Comparison of ENCODE assay signal across 8 cellular contexts in genomic region chr2:8003462-8004075, GRCh38.
DNase-seq lines count a peak whose midpoint lies in the region; ATAC-seq, FAIRE-seq and TF ChIP-seq lines count a peak whose summit lies in the region.
"Had no signal": no experiment of that assay in that cellular context is flagged by ENCODE, and none has a peak within 500 bp of the region (broad histone marks: within the 10 kb centered on the region; RNA-seq: fewer than 3 reads in every experiment).

No MANE protein-coding gene starts in this region.

- H3K4me3 ChIP-seq in astrocyte of the spinal cord (ENCODE audit: low read depth, low read length) (no peak overlapping the region), HepG2 (replicated peaks in 1 of 3; ENCODE audit: insufficient read depth in 1 of 3, low read depth in 2 of 3, low read length in 3 of 3) (no peak overlapping the region), transverse colon (peak overlapping the region in 1 of 4 donors; percentile 9), WERI-Rb-1 (ENCODE audit: low read depth, low read length) (no peak overlapping the region)

- no peak for FAIRE-seq in HepG2 (lab: Jason Lieb, UNC)

- no peaks in the 10 kb centered on the region for H3K79me2 ChIP-seq in HepG2 (ENCODE audit: insufficient read depth, low read length)

- H3K36me3 ChIP-seq in HepG2 (replicated peaks in 1 of 2; ENCODE audit: control insufficient read depth in 1 of 2, insufficient read depth in 2 of 2, low read length in 2 of 2) (no peaks in the 10 kb centered on the region), transverse colon (no peaks in the 10 kb centered on the region), WERI-Rb-1 (no peaks in the 10 kb centered on the region)

- no peak overlapping the region for H2AFZ ChIP-seq in HepG2 (ENCODE audit: low read length)

- TF ChIP-seq EP300 in HepG2 (IDR thresholded peaks at IDR 0.05; ENCODE audit: low read depth in 2 of 2, low read length in 2 of 2) (no peak), HepG2 (CRISPR knock-in tag; IDR thresholded peaks at IDR 0.05; ENCODE audit: borderline replicate concordance) (no peak), transverse colon (IDR thresholded peaks at IDR 0.05; ENCODE audit: low read depth) (no peak)

- H3K9me3 ChIP-seq in HepG2 (ENCODE audit: low read length) (no peaks in the 10 kb centered on the region), transverse colon (no peaks in the 10 kb centered on the region), WERI-Rb-1 (ENCODE audit: severe bottlenecking) (no peaks in the 10 kb centered on the region)

- H3K4me3 Mint-ChIP-seq in activated T-cell treated with anti-CD3 and anti-CD28 coated beads, Interleukin-2, amount 50 U/mL, for 4 hours, result no peak overlapping the region

- no peak overlapping the region for H3K4me2 ChIP-seq in HepG2 (ENCODE audit: low read depth, low read length)

- CTCF ChIA-PET in HepG2 (lab: Yijun Ruan, JAX; ENCODE audit: low intra/inter-chr PET ratio, low total read pairs), result no interaction called here

- no peaks in the 10 kb centered on the region for H3K9me3 Mint-ChIP-seq in activated T-cell treated with anti-CD3 and anti-CD28 coated beads, Interleukin-2, amount 50 U/mL, for 4 hours

- intact Hi-C loops in HepG2 (cut with micrococcal nuclease; ENCODE audit: unreplicated experiment) (no loop called here), transverse colon (cut with DNase I; ENCODE audit: low total_unique reads) (no loop called here)

- H3K27me3 ChIP-seq in HepG2 (ENCODE audit: control insufficient read depth in 1 of 2, insufficient read depth in 2 of 2, low read length in 2 of 2) (peaks cover 0 to 2% of the 10 kb centered on the region in 2 experiments; a peak in 1 of 5 replicates), transverse colon (no peaks in the 10 kb centered on the region), WERI-Rb-1 (ENCODE audit: insufficient read depth, low read depth, severe bottlenecking) (no peaks in the 10 kb centered on the region)

- H3K9ac ChIP-seq in HepG2 (ENCODE audit: insufficient read depth, low read depth, low read length), result no peak overlapping the region

- TF ChIP-seq POLR2A in HepG2 (IDR thresholded peaks at IDR 0.05; ENCODE audit: insufficient read depth in 1 of 2, low read depth in 2 of 2, low read length in 2 of 2), result no peak
- TF ChIP-seq POLR2A in transverse colon (IDR thresholded peaks at IDR 0.05), result no peak

- 52% methylated on average over 11 of the region's 13 CpGs for WGBS in HepG2 (ENCODE audit: low lambda C conversion rate)
- WGBS in transverse colon (ENCODE audit: low coverage in 1 of 2), 2 donors, result 48 to 61% methylated on average over 3 to 13 of the region's 13 CpGs

- H3K27ac ChIP-seq in HepG2 (ENCODE audit: extremely low read length, insufficient read depth, low read length) (no peak overlapping the region), transverse colon (peak overlapping the region; percentile 36 to 84 (median 68)), WERI-Rb-1 (no peak overlapping the region)

- ATAC-seq in HepG2 (peak; percentile 51; the same call in 2 of the 3 replicates), GM18867 (IDR thresholded peaks at IDR 0.05; ENCODE audit: unreplicated experiment) (no peak)
- ATAC-seq in activated T-cell treated with anti-CD3 and anti-CD28 coated beads, Interleukin-2, amount 50 U/mL, for 4 hours, result no peak

- peak; percentile 27 for DNase-seq in LHCN-M2 (ENCODE audit: low read depth)
- peak; percentile 54 for DNase-seq in astrocyte of the spinal cord (ENCODE audit: low read depth, low spot score)
- no peak for DNase-seq in HepG2 (ENCODE audit: low spot score)
- peak; percentile 19 for DNase-seq in transverse colon
- DNase-seq in WERI-Rb-1, result no peak
- DNase-seq in activated T-cell treated with anti-CD3 and anti-CD28 coated beads, Interleukin-2, amount 50 U/mL, for 4 hours, result no peak
- DNase-seq: activated effector memory CD4-positive, alpha-beta T cell treated with Interleukin-2 at 50 U/mL for 16 hours had no signal

- POLR2A ChIA-PET in HepG2 (lab: Yijun Ruan, JAX), result no interaction called here

- no peak for TF ChIP-seq RAD21 in HepG2 (CRISPR knock-in tag; IDR thresholded peaks at IDR 0.05)

- TF ChIP-seq CTCF in astrocyte of the spinal cord (IDR thresholded peaks at IDR 0.05; ENCODE audit: low read depth, low read length) (no peak), HepG2 (CRISPR knock-in tag; IDR thresholded peaks at IDR 0.05) (no peak), transverse colon (IDR thresholded peaks at IDR 0.05) (no peak), WERI-Rb-1 (IDR thresholded peaks at IDR 0.05; ENCODE audit: low read depth, low read length) (no peak)

- no TSS peak for BruUV-seq in HepG2 (replicated peaks; lab: Mats Ljungman, UMichigan)

- in situ Hi-C loops in astrocyte of the spinal cord (cut with HindIII; ENCODE audit: low sequenced_read_pairs), result no loop called here
- in situ Hi-C loops in HepG2 (cut with HindIII; ENCODE audit: extremely low pct_ligation_motif_present, low pct_unique_long_range_greater_than_20kb), result no loop called here
- in situ Hi-C loops in transverse colon (cut with MboI; ENCODE audit: low pct_ligation_motif_present in 1 of 4, low pct_unique_long_range_greater_than_20kb in 1 of 4, low sequenced_read_pairs in 3 of 4), result no loop called here

- H3K4me1 ChIP-seq in HepG2 (ENCODE audit: insufficient read depth, low read length), result peaks cover 14% of the 10 kb centered on the region; the same call in 1 of the 2 replicates
- H3K4me1 ChIP-seq in transverse colon, result peaks cover 4 to 21% (median 11%) of the 10 kb centered on the region in 4 donors

- no peaks in the 10 kb centered on the region for H3K27me3 Mint-ChIP-seq in activated T-cell treated with anti-CD3 and anti-CD28 coated beads, Interleukin-2, amount 50 U/mL, for 4 hours (ENCODE audit: low read depth)

- H4K20me1 ChIP-seq in HepG2 (ENCODE audit: insufficient read depth, low read length), result no peaks in the 10 kb centered on the region

- H3K4me1 Mint-ChIP-seq in activated T-cell treated with anti-CD3 and anti-CD28 coated beads, Interleukin-2, amount 50 U/mL, for 4 hours (ENCODE audit: low read depth), result no peaks in the 10 kb centered on the region

- no peaks in the 10 kb centered on the region for H3K36me3 Mint-ChIP-seq in activated T-cell treated with anti-CD3 and anti-CD28 coated beads, Interleukin-2, amount 50 U/mL, for 4 hours (ENCODE audit: insufficient read depth)

TF ChIP-seq in HepG2, 621 proteins besides CTCF, POLR2A, EP300 and RAD21:
- TF ChIP-seq, protein P1, sequence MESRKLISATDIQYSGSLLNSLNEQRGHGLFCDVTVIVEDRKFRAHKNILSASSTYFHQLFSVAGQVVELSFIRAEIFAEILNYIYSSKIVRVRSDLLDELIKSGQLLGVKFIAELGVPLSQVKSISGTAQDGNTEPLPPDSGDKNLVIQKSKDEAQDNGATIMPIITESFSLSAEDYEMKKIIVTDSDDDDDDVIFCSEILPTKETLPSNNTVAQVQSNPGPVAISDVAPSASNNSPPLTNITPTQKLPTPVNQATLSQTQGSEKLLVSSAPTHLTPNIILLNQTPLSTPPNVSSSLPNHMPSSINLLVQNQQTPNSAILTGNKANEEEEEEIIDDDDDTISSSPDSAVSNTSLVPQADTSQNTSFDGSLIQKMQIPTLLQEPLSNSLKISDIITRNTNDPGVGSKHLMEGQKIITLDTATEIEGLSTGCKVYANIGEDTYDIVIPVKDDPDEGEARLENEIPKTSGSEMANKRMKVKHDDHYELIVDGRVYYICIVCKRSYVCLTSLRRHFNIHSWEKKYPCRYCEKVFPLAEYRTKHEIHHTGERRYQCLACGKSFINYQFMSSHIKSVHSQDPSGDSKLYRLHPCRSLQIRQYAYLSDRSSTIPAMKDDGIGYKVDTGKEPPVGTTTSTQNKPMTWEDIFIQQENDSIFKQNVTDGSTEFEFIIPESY (CRISPR knock-in tag; IDR thresholded peaks at IDR 0.05), result 0 out of 2 replicates have a peak, but pooled peaks have one; percentile 23
- TF ChIP-seq THAP7 (CRISPR knock-in tag; IDR thresholded peaks at IDR 0.05), result no peak
- TF ChIP-seq, protein P2, sequence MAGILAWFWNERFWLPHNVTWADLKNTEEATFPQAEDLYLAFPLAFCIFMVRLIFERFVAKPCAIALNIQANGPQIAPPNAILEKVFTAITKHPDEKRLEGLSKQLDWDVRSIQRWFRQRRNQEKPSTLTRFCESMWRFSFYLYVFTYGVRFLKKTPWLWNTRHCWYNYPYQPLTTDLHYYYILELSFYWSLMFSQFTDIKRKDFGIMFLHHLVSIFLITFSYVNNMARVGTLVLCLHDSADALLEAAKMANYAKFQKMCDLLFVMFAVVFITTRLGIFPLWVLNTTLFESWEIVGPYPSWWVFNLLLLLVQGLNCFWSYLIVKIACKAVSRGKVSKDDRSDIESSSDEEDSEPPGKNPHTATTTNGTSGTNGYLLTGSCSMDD (CRISPR knock-in tag; IDR thresholded peaks at IDR 0.05), result no peak
TF ChIP-seq in HepG2: peak in this region for 1.

Comparison
In these comparisons a context has a peak if more than half of its experiments do, and no peak if none do; other contexts are left out.
1. DNase-seq: peak in LHCN-M2 (single experiment), astrocyte of the spinal cord (single experiment) and transverse colon (single experiment); none in HepG2 (single experiment), WERI-Rb-1 (single experiment) and activated T-cell treated with anti-CD3 and anti-CD28 coated beads, Interleukin-2, amount 50 U/mL, for 4 hours (single experiment).
2. H3K27ac ChIP-seq: peak in transverse colon (4 of 4); none in HepG2 (single experiment) and WERI-Rb-1 (single experiment).